24 cellular contexts compared by ENCODE assay signal in the genomic region with DNA sequence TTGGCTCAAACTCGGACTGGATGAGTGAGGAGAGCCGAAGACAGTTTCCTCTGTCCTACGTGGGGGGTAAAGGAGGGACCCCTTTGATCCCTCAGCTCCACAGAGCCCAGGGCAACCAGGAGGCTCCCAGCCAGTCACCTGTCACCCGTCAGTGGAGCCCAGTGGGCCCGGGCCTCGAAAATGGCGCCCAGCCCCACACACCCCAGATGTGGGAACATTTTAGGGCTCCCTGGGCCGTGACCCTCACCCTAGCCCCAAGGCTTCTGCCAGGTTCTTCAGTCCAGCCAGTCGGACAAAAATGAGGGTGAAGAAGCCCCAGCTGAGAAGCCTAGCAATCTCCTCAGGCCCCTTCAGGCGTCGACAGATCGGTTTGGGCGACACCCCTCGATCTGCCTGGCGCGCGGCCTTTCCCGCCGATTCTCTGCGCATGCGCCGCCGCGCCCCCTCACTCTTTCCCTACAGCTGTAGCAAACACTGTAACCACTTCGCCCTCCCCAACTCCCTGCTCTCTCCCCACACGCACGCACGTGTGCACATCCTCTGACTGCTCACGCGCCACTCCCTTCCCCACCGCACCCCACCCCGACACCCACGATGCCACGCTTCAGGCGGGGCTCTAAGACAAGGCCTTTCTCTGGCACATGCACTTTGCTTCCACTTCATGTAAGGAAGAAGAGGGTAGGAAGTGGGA. TPM values are rescaled to one million over a fixed set of nuclear protein-coding genes. Genes with fewer than 3 reads are reported as not detected.
DNase-seq lines count a peak whose midpoint lies in the region; ATAC-seq and TF ChIP-seq lines count a peak whose summit lies in the region.
"Had no signal": no experiment of that assay in that cellular context is flagged by ENCODE, and none has a peak within 500 bp of the region (broad histone marks: within the 10 kb centered on the region; RNA-seq: fewer than 3 reads in every experiment).

A gene (minus strand): TSS at position 391 of the 691 bp plus-strand sequence. CDS start 13,844 bp downstream, outside the sequence.

- H3K9me3 ChIP-seq in OCI-LY1 (ENCODE audit: low read length) (peaks cover 8% of the 10 kb centered on the region; the same call in 1 of the 2 replicates), spleen (peaks cover 0 to 33% (median 25%) of the 10 kb centered on the region in 8 donors)
- H3K9me3 ChIP-seq: upper lobe of left lung had no signal

- intact Hi-C loops in spleen (cut with DNase I; ENCODE audit: low total_unique reads), result no loop called here

- ATAC-seq in esophagus mucosa (peak; percentile 15), GM19397 (IDR thresholded peaks at IDR 0.05; ENCODE audit: unreplicated experiment) (no peak)
- ATAC-seq: stimulated activated naive CD8-positive, alpha-beta T cell treated with anti-CD3 and anti-CD28 coated beads, Interleukin-15, Interleukin-2, amounts not matched to agents 100 U/mL and 50 U/mL, for 24 hours had no signal

- in situ Hi-C loops in G401 (cut with HindIII; ENCODE audit: low sequenced_read_pairs), result loop anchor here (10.0 kb wide), 1 partner anchor 60 kb away; no protein-coding TSS in a partner anchor

- H3K27me3 ChIP-seq in H7 (ENCODE audit: control insufficient read depth, insufficient read depth, low read length) (no peaks in the 10 kb centered on the region), OCI-LY1 (ENCODE audit: insufficient read depth, low read length) (no peaks in the 10 kb centered on the region), spleen (replicated peaks in 1 of 7) (no peaks in the 10 kb centered on the region)
- H3K27me3 ChIP-seq: ascending aorta, upper lobe of left lung had no signal

- H3K4me3 ChIP-seq in H7 (ENCODE audit: insufficient read depth, low read depth, low read length) (no peak within 1 kb of the TSS), OCI-LY1 (ENCODE audit: low read depth, low read length, poor library complexity, severe bottlenecking) (no peak within 1 kb of the TSS), spleen (no peak within 1 kb of the TSS)
- H3K4me3 ChIP-seq: ascending aorta, upper lobe of left lung had no signal

- H3K36me3 ChIP-seq in H7 (replicated peaks; ENCODE audit: control insufficient read depth, insufficient read depth, low read length) (no peaks in the 10 kb centered on the region), OCI-LY1 (ENCODE audit: insufficient read depth, low read length) (peaks cover 9% of the 10 kb centered on the region; the same call in 1 of the 2 replicates), spleen (peaks cover 0 to 17% (median 5%) of the 10 kb centered on the region in 6 donors)

- H3K27ac ChIP-seq in OCI-LY1 (ENCODE audit: low read depth, low read length, poor library complexity, severe bottlenecking), result peak within 1 kb of the TSS; percentile 96
- H3K27ac ChIP-seq in spleen, result peak within 1 kb of the TSS in 7 of 8 donors; percentile 52 to 95 (median 87)
- H3K27ac ChIP-seq: ascending aorta, upper lobe of left lung had no signal

- H4K20me1 ChIP-seq in OCI-LY1 (ENCODE audit: insufficient read depth, low read length), result no peaks in the 10 kb centered on the region

- no peak within 1 kb of the TSS for H3K9ac ChIP-seq in OCI-LY1 (ENCODE audit: low read length)

- TF ChIP-seq POLR2A in spleen (IDR thresholded peaks at IDR 0.05), result no peak

- H3F3A ChIP-seq in OCI-LY1 (ENCODE audit: insufficient read depth, low read length), result 0 out of 2 replicates have a peak, but pooled peaks cover 3% of the 10 kb centered on the region

- no peaks in the 10 kb centered on the region for H3K79me2 ChIP-seq in OCI-LY1 (ENCODE audit: insufficient read depth, low read length)

- 86 to 92% (median 88%) methylated on average over 31 to 35 of the region's 35 CpGs for WGBS in spleen, 5 donors

- H3K4me2 ChIP-seq in OCI-LY1 (ENCODE audit: low read length), result peak within 1 kb of the TSS; percentile 64

- H3K9me2 ChIP-seq in OCI-LY1 (ENCODE audit: low read depth, low read length), result no peaks in the 10 kb centered on the region

- H3K4me1 ChIP-seq in OCI-LY1 (ENCODE audit: insufficient read depth, low read length, severe bottlenecking) (peaks cover 44% of the 10 kb centered on the region), spleen (peaks cover 0 to 57% (median 41%) of the 10 kb centered on the region in 6 donors)
- H3K4me1 ChIP-seq: ascending aorta, upper lobe of left lung had no signal

- no peak for TF ChIP-seq CTCF in OCI-LY1 (IDR thresholded peaks at IDR 0.05; ENCODE audit: low read length)
- no peak for TF ChIP-seq CTCF in spleen (IDR thresholded peaks at IDR 0.05 in 8 of 11, conservative IDR thresholded peaks at IDR 0.05 in 3 of 11)

- DNase-seq in H7 (peak; percentile 34), spleen (no peak), G401 (ENCODE audit: low spot score) (no peak), HK-2 (ENCODE audit: unreplicated experiment) (no peak)
- DNase-seq: activated CD4-positive, alpha-beta T cell treated with anti-CD3 and anti-CD28 coated beads, Interleukin-2, amount 10 ng/mL, durations not matched to agents 7 days and 5 days; activated naive CD4-positive, alpha-beta T cell treated with anti-CD3 and anti-CD28 coated beads, Interleukin-2, amount 10 ng/mL, durations not matched to agents 7 days and 5 days; AML-193; cerebellar nuclear complex; DMS79; effector CD8-positive, alpha-beta T cell; NCI-H1417 treated with DMSO at 0.1 percent for 48 hours; NCI-H2171; NCI-H69; OCI-M1; SHP77 treated with DMSO at 0.1 percent for 48 hours; stimulated activated CD4-positive, alpha-beta T cell treated with anti-CD3 and anti-CD28 coated beads, Interleukin-2, amount 100 ng/mL, for 24 hours; stimulated activated naive CD8-positive, alpha-beta T cell treated with anti-CD3 and anti-CD28 coated beads, Interleukin-15, Interleukin-2, amounts not matched to agents 100 U/mL and 50 U/mL, for 24 hours; T-helper 1 cell had no signal

- H2AFZ ChIP-seq in OCI-LY1 (ENCODE audit: low read length), result no peak within 1 kb of the TSS

RNA-seq across cellular contexts. Expression of the gene that starts here (rescaled TPM):
- total RNA-seq in H7 (2014; rRNA removed; shearing (Covaris generic)), result 0.24 and 4.3 TPM in 2 replicates
- total RNA-seq in esophagus mucosa (0.48 TPM), spleen (1 to 10 TPM; 2.1 to 6.9 (median 5.0) TPM)
- 1 to 10 TPM; 2.7 to 5.0 (median 2.7) TPM for polyA plus RNA-seq in spleen
- 6.6 TPM in 1 of 2 replicates, not detected in the other for total RNA-seq in G401 (2014; rRNA removed; shearing (Covaris generic))
- total RNA-seq: skeletal muscle tissue had no signal

Comparison
In these comparisons a context has a peak if more than half of its experiments do, and no peak if none do; other contexts are left out.
1. Peak in ATAC-seq in esophagus mucosa; RNA of the gene not detected or under 1 TPM.